Comparison of ENCODE assay signal across 8 cellular contexts in the genomic region with DNA sequence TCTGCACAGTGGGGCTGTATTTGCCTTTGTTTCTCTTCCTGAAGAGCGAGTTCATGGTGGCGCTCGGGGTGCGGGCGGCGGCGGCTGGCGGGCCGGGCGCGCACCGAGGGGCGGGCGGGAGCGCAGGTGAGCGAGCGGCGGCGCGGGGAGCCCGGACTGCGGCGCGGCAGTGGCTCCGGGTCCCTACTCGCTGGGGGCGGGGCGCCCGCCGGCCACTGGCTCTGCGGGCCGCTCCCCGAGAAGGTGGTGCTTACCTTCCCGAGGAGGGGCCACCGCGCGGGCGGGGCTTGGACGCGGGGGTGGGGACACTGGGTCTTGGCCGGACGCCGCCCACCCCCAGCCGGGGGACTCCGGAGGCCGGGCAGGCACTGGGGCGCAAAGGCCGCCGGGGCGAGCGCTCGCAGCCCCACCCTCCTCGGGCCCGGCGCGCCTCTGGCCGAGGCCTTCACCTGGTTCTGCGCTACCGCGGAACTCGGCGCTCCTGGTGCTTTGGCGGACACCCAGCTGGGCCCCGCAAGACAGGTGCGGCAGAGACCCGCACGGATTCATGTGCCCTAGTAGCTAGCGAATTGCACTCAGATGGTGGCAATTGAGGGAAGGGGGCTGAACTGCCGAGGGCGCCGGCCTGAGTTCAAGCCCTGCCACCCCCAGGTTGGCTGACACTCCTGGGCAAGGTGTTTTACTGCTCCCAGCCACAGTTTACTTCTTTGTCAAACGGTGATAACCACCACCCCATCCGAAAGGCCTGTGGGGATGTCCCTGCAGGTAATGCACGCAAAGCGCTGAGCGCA. TPM values are rescaled to one million over a fixed set of nuclear protein-coding genes. Genes with fewer than 3 reads are reported as not detected.
DNase-seq lines count a peak whose midpoint lies in the region; ATAC-seq and TF ChIP-seq lines count a peak whose summit lies in the region.

A gene with protein sequence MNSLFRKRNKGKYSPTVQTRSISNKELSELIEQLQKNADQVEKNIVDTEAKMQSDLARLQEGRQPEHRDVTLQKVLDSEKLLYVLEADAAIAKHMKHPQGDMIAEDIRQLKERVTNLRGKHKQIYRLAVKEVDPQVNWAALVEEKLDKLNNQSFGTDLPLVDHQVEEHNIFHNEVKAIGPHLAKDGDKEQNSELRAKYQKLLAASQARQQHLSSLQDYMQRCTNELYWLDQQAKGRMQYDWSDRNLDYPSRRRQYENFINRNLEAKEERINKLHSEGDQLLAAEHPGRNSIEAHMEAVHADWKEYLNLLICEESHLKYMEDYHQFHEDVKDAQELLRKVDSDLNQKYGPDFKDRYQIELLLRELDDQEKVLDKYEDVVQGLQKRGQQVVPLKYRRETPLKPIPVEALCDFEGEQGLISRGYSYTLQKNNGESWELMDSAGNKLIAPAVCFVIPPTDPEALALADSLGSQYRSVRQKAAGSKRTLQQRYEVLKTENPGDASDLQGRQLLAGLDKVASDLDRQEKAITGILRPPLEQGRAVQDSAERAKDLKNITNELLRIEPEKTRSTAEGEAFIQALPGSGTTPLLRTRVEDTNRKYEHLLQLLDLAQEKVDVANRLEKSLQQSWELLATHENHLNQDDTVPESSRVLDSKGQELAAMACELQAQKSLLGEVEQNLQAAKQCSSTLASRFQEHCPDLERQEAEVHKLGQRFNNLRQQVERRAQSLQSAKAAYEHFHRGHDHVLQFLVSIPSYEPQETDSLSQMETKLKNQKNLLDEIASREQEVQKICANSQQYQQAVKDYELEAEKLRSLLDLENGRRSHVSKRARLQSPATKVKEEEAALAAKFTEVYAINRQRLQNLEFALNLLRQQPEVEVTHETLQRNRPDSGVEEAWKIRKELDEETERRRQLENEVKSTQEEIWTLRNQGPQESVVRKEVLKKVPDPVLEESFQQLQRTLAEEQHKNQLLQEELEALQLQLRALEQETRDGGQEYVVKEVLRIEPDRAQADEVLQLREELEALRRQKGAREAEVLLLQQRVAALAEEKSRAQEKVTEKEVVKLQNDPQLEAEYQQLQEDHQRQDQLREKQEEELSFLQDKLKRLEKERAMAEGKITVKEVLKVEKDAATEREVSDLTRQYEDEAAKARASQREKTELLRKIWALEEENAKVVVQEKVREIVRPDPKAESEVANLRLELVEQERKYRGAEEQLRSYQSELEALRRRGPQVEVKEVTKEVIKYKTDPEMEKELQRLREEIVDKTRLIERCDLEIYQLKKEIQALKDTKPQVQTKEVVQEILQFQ (N-terminal part only) (minus strand): TSS at position 158 of the 791 bp plus-strand sequence. CDS start 103 bp downstream, at position 55.

- peaks cover 32 to 63% of the 10 kb centered on the region in 2 experiments for H3K4me1 ChIP-seq in HCT116 (ENCODE audit: control insufficient read depth in 1 of 2, insufficient read depth in 2 of 2, low read length in 2 of 2)
- H3K4me1 ChIP-seq in neutrophil (ENCODE audit: control insufficient read depth in 1 of 2, insufficient read depth in 1 of 2, low read depth in 1 of 2, low read length in 1 of 2), result peaks cover 15 to 16% of the 10 kb centered on the region in 2 experiments

- no peak for TF ChIP-seq CTCF in AG10803 (conservative IDR thresholded peaks at IDR 0.05; ENCODE audit: low read length)
- no peak for TF ChIP-seq CTCF in HCT116 (IDR thresholded peaks at IDR 0.05 in 2 of 3, conservative IDR thresholded peaks at IDR 0.05 in 1 of 3; ENCODE audit: borderline replicate concordance in 1 of 3, insufficient read depth in 1 of 3, low read depth in 2 of 3, low read length in 2 of 3)
- TF ChIP-seq CTCF in VCaP (conservative IDR thresholded peaks at IDR 0.05), result no peak
- TF ChIP-seq CTCF in foreskin fibroblast (IDR thresholded peaks at IDR 0.05; ENCODE audit: low read depth, low read length), result no peak
- no peak for TF ChIP-seq CTCF in neutrophil (IDR thresholded peaks at IDR 0.05)

- intact Hi-C loops in HCT116 (cut with micrococcal nuclease), result no loop called here

- H3K9me3 ChIP-seq in HCT116 (ENCODE audit: control insufficient read depth in 1 of 2, insufficient read depth in 1 of 2, low read depth in 1 of 2, low read length in 2 of 2) (no peaks in the 10 kb centered on the region), neutrophil (no peaks in the 10 kb centered on the region)

- no TSS peak for BruUV-seq in HCT116 (replicated peaks; lab: Mats Ljungman, UMichigan)

- CTCF ChIA-PET in HCT116 (lab: Charles Lee), result interaction anchor here (0.9 to 1.5 kb wide), 3 partner anchors 8 to 21 kb away, joined by 3 to 4 read pairs (median 3); partner anchors contain the start of gene SEC14L5

- POLR2A ChIA-PET in HCT116 (lab: Charles Lee), result interaction anchor here (1.0 kb wide), 1 partner anchor 9 kb away, joined by 3 read pairs; no protein-coding TSS in a partner anchor

- no peak for TF ChIP-seq RAD21 in HCT116 (IDR thresholded peaks at IDR 0.05; ENCODE audit: low read depth)

- peak; percentile 45 for TF ChIP-seq POLR2A in HCT116 (IDR thresholded peaks at IDR 0.05; ENCODE audit: borderline replicate concordance, extremely low read depth, insufficient read depth, insufficient read length)

- H3K36me3 ChIP-seq in HCT116 (ENCODE audit: control insufficient read depth in 1 of 2, insufficient read depth in 2 of 2, low read length in 2 of 2), result no peaks in the 10 kb centered on the region
- no peaks in the 10 kb centered on the region for H3K36me3 ChIP-seq in neutrophil

- H4K20me1 ChIP-seq in HCT116 (ENCODE audit: insufficient read depth), result no peaks in the 10 kb centered on the region

- H2AFZ ChIP-seq in HCT116 (ENCODE audit: low read depth, low read length, poor library complexity, severe bottlenecking), result peak within 1 kb of the TSS; percentile 84

- H3K9me2 ChIP-seq in HCT116 (ENCODE audit: insufficient read depth), result no peaks in the 10 kb centered on the region

- H3K4me3 ChIP-seq in AG10803 (ENCODE audit: low read length) (peak within 1 kb of the TSS; percentile 68), HCT116 (replicated peaks in 1 of 2; ENCODE audit: low read depth in 1 of 2, low read length in 2 of 2) (peak within 1 kb of the TSS; percentile 94), foreskin fibroblast (ENCODE audit: low read depth in 1 of 2, low read length in 2 of 2) (peak within 1 kb of the TSS; percentile 44 to 84), neutrophil (ENCODE audit: low read depth in 1 of 2, low read length in 1 of 2) (peak within 1 kb of the TSS; percentile 57 to 66)

- peak within 1 kb of the TSS; percentile 77 for H3K9ac ChIP-seq in HCT116 (ENCODE audit: low read length)

- no peaks in the 10 kb centered on the region; the same call in 1 of the 2 replicates for H3K79me2 ChIP-seq in HCT116 (ENCODE audit: insufficient read depth, low read length)

- no peaks in the 10 kb centered on the region for H3K27me3 ChIP-seq in HCT116 (ENCODE audit: insufficient read depth, low read length)
- H3K27me3 ChIP-seq in neutrophil, result peaks cover 92% of the 10 kb centered on the region

- peak within 1 kb of the TSS; percentile 98 for H3K4me2 ChIP-seq in HCT116 (ENCODE audit: low read length)

- RAD21 ChIA-PET in HCT116 (lab: Charles Lee; ENCODE audit: low non-redundant PET in 1 of 2, low total read pairs in 2 of 2, uncharacterized antibody in 2 of 2, unreplicated experiment in 2 of 2), result no interaction called here

- ATAC-seq in HCT116 (peak; percentile 83), GM18861 (IDR thresholded peaks at IDR 0.05; ENCODE audit: unreplicated experiment) (no peak)

- H3K27ac ChIP-seq in HCT116 (ENCODE audit: low read depth, low read length) (peak within 1 kb of the TSS; percentile 80), VCaP (peak within 1 kb of the TSS; percentile 55; the same call in 1 of the 2 replicates), neutrophil (no peak within 1 kb of the TSS)

- DNase-seq in AG10803 (ENCODE audit: low read depth) (no peak), HCT116 (ENCODE audit: low read depth, low spot score) (peak; percentile 76), foreskin fibroblast (peak in 1 of 2 donors; percentile 46), NCI-H187 (lab: John Stamatoyannopoulos, UW) (no peak), NCI-H2171 treated with DMSO at 0.1 percent for 48 hours (lab: John Stamatoyannopoulos, UW) (no peak)

TF ChIP-seq in HCT116, 20 proteins besides CTCF, POLR2A, EP300 and RAD21:
- TF ChIP-seq CEBPB (IDR thresholded peaks at IDR 0.05; ENCODE audit: low read depth), result no peak
- TF ChIP-seq ZFX (IDR thresholded peaks at IDR 0.05), result peak; percentile 59; the same call in 1 of the 2 replicates
- TF ChIP-seq SIN3A (IDR thresholded peaks at IDR 0.05; ENCODE audit: low read depth), result no peak
- TF ChIP-seq POLR2AphosphoS5 (IDR thresholded peaks at IDR 0.05; ENCODE audit: low read depth, low read length), result peak; percentile 76
- no peak for TF ChIP-seq YY1 (IDR thresholded peaks at IDR 0.05; ENCODE audit: extremely low read depth, insufficient replicate concordance, low read depth, low read length)
- TF ChIP-seq, protein P1, sequence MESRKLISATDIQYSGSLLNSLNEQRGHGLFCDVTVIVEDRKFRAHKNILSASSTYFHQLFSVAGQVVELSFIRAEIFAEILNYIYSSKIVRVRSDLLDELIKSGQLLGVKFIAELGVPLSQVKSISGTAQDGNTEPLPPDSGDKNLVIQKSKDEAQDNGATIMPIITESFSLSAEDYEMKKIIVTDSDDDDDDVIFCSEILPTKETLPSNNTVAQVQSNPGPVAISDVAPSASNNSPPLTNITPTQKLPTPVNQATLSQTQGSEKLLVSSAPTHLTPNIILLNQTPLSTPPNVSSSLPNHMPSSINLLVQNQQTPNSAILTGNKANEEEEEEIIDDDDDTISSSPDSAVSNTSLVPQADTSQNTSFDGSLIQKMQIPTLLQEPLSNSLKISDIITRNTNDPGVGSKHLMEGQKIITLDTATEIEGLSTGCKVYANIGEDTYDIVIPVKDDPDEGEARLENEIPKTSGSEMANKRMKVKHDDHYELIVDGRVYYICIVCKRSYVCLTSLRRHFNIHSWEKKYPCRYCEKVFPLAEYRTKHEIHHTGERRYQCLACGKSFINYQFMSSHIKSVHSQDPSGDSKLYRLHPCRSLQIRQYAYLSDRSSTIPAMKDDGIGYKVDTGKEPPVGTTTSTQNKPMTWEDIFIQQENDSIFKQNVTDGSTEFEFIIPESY (IDR thresholded peaks at IDR 0.05; ENCODE audit: extremely low read depth, insufficient replicate concordance, low read length), result peak; percentile 6
- TF ChIP-seq, protein P2, sequence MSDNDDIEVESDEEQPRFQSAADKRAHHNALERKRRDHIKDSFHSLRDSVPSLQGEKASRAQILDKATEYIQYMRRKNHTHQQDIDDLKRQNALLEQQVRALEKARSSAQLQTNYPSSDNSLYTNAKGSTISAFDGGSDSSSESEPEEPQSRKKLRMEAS (IDR thresholded peaks at IDR 0.05), result no peak
- no peak for TF ChIP-seq JUND (IDR thresholded peaks at IDR 0.05)
- no peak for TF ChIP-seq EZH2phosphoT487 (IDR thresholded peaks at IDR 0.05; ENCODE audit: borderline replicate concordance)
- TF ChIP-seq, protein P3, sequence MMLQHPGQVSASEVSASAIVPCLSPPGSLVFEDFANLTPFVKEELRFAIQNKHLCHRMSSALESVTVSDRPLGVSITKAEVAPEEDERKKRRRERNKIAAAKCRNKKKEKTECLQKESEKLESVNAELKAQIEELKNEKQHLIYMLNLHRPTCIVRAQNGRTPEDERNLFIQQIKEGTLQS (IDR thresholded peaks at IDR 0.05), result no peak
TF ChIP-seq in HCT116: peak in this region for 3.

RNA-seq across cellular contexts. Expression of the gene that starts here (rescaled TPM):
- 56.4 TPM for total RNA-seq in HCT116 (2021; ENCODE audit: unreplicated experiment)
- 55.1 and 61.6 TPM in 2 replicates for polyA plus RNA-seq in HCT116 (2012)
